In genomic region chr1:45687014-45687752, GRCh38 we compare ENCODE assay signal across 8 cellular contexts. TPM values are rescaled to one million over a fixed set of nuclear protein-coding genes. Genes with fewer than 3 reads are reported as not detected.
DNase-seq lines count a peak whose midpoint lies in the region; ATAC-seq lines count a peak whose summit lies in the region.

No MANE protein-coding gene starts in this region.

- H3K27me3 ChIP-seq in mononuclear cell (ENCODE audit: insufficient read depth, low read length): no peaks in the 10 kb centered on the region

- no peaks in the 10 kb centered on the region for H3K27me3 Mint-ChIP-seq in IgD-negative memory B cell

- peak overlapping the region; percentile 98 to 100 (median 100) for H3K27ac Mint-ChIP-seq in IgD-negative memory B cell

- H3K36me3 Mint-ChIP-seq in IgD-negative memory B cell: no peaks in the 10 kb centered on the region

- peaks cover 42% of the 10 kb centered on the region for H3K4me1 ChIP-seq in mononuclear cell (ENCODE audit: insufficient read depth, low read length)

- H3K9me3 ChIP-seq in mononuclear cell (ENCODE audit: low read depth, low read length): no peaks in the 10 kb centered on the region

- H3K4me1 Mint-ChIP-seq in IgD-negative memory B cell: peaks cover 18 to 35% (median 31%) of the 10 kb centered on the region in 3 donors

- ATAC-seq in GM21576 (IDR thresholded peaks at IDR 0.05; ENCODE audit: unreplicated experiment): peak; percentile 66

- DNase-seq in DMS153 (lab: John Stamatoyannopoulos, UW): peak; percentile 100
- DNase-seq in OCI-M1 (lab: John Stamatoyannopoulos, UW): peak; percentile 99
- peak; percentile 97 for DNase-seq in activated T-cell treated with anti-CD3 and anti-CD28 coated beads for 48 hours (ENCODE audit: low read depth)
- peak; percentile 97 for DNase-seq in epithelial cell of prostate (ENCODE audit: low read depth, low spot score)
- peak; percentile 71 to 93 for DNase-seq in stimulated activated CD8-positive, alpha-beta memory T cell treated with anti-CD3 and anti-CD28 coated beads, Interleukin-4, amount 100 ng/mL, for 1 hour (ENCODE audit: low read depth in 2 of 2, low spot score in 1 of 2)

- H3K4me3 ChIP-seq in mononuclear cell (ENCODE audit: low read length): peak overlapping the region; percentile 96

- peak overlapping the region; percentile 93 to 100 (median 99) for H3K4me3 Mint-ChIP-seq in IgD-negative memory B cell

- peak overlapping the region; percentile 97 for H3K27ac ChIP-seq in epithelial cell of prostate

- no peaks in the 10 kb centered on the region for H3K9me3 Mint-ChIP-seq in IgD-negative memory B cell

RNA-seq across cellular contexts. Expression of gene TMEM69, which starts 0.8 kb away (rescaled TPM):
- polyA plus RNA-seq in IgD-negative memory B cell: 43.8 TPM
- total RNA-seq in mononuclear cell: 16.0 TPM

RNA-seq across cellular contexts. Expression of gene GPBP1L1, which starts 0.8 kb away (rescaled TPM):
- polyA plus RNA-seq in IgD-negative memory B cell: 83.4 TPM
- total RNA-seq in mononuclear cell: 141 TPM

Comparison
In these comparisons a context has a peak if more than half of its experiments do, and no peak if none do; other contexts are left out.
1. Peak in every context shown above with its lines: DNase-seq, ATAC-seq, H3K4me3 ChIP-seq and H3K27ac ChIP-seq.